In the genomic region with DNA sequence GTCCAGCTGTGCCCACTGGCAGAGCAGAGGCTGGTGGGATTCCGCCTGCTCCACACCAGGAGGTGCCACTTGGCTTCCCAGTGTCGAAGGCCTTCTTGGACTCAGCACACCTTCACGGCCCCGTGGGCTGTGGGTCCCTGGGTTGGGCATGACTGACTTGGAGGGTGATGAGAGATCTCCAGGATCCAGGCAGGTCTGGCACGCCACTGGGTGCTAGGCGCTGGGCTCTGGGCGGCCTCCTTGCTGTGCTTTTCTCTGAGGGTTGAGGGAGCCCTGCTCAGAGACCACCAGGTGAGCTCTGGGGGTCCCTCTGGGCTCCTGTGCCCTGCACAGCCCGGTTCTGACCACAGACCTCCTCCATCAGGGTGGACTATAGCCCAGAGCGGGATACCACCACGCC, we compare ENCODE assay signal across 19 cellular contexts. TPM values are rescaled to one million over a fixed set of nuclear protein-coding genes. Genes with fewer than 3 reads are reported as not detected.
DNase-seq lines count a peak whose midpoint lies in the region; ATAC-seq, FAIRE-seq and TF ChIP-seq lines count a peak whose summit lies in the region.
"Had no signal": no experiment of that assay in that cellular context is flagged by ENCODE, and none has a peak within 500 bp of the region (broad histone marks: within the 10 kb centered on the region; RNA-seq: fewer than 3 reads in every experiment).

No MANE protein-coding gene starts in this region.

- peaks cover 30% of the 10 kb centered on the region for H4K20me1 ChIP-seq in K562 (replicated peaks; ENCODE audit: control insufficient read depth, insufficient read depth, low read length)
- no peaks in the 10 kb centered on the region for H4K20me1 ChIP-seq in OCI-LY7 (ENCODE audit: insufficient read depth, low read length)

- no peak overlapping the region for H3K9ac ChIP-seq in K562 (ENCODE audit: insufficient read depth in 1 of 2, low read depth in 2 of 2, low read length in 2 of 2)

- intact Hi-C loops in left ventricle myocardium inferior (cut with micrococcal nuclease): no loop called here
- intact Hi-C loops in cardiac septum (cut with DNase I): no loop called here
- intact Hi-C loops in K562 (cut with micrococcal nuclease): no loop called here
- intact Hi-C loops in OCI-LY7 (cut with micrococcal nuclease; ENCODE audit: unreplicated experiment): no loop called here

- POLR2A ChIA-PET in K562 (lab: Yijun Ruan, JAX): interaction anchor here (0.7 to 2.3 kb wide), 4 partner anchors 10 to 67 kb away, joined by 3 to 14 read pairs (median 3); no protein-coding TSS in a partner anchor
- POLR2A ChIA-PET in OCI-LY7 (lab: Charles Lee): no interaction called here

- H3K27me3 ChIP-seq in left ventricle myocardium inferior (ENCODE audit: low read depth) (no peaks in the 10 kb centered on the region), H7 (ENCODE audit: control insufficient read depth, insufficient read depth, low read length) (no peaks in the 10 kb centered on the region), K562 (ENCODE audit: control insufficient read depth in 2 of 2, insufficient read depth in 2 of 2, low read length in 2 of 2) (no peaks in the 10 kb centered on the region)

- no peaks in the 10 kb centered on the region for H3K9me2 ChIP-seq in OCI-LY7 (ENCODE audit: insufficient read depth, low read length)

- TF ChIP-seq RAD21 in K562 (CRISPR knock-in tag; conservative IDR thresholded peaks at IDR 0.05 in 1 of 2, IDR thresholded peaks at IDR 0.05 in 1 of 2): no peak

- H2AFZ ChIP-seq in K562 (ENCODE audit: low read depth, low read length) (no peak overlapping the region), OCI-LY7 (ENCODE audit: low read length) (no peak overlapping the region)

- no peak for ATAC-seq in K562

- BruUV-seq in K562 (replicated peaks; lab: Mats Ljungman, UMichigan) (no TSS peak), OCI-LY7 (replicated peaks; lab: Mats Ljungman, UMichigan) (no TSS peak)

- H3K27ac ChIP-seq in left ventricle myocardium inferior (replicated peaks) (peak overlapping the region; percentile 42), K562 (ENCODE audit: extremely low read depth, low read depth, low read length) (no peak overlapping the region), OCI-LY7 (ENCODE audit: low read depth, low read length, poor library complexity, severe bottlenecking) (no peak overlapping the region)
- H3K27ac ChIP-seq: HL-60 had no signal

- in situ Hi-C loops in K562 (cut with MboI): no loop called here

- H3K9me3 ChIP-seq in left ventricle myocardium inferior (replicated peaks): no peaks in the 10 kb centered on the region
- no peaks in the 10 kb centered on the region for H3K9me3 ChIP-seq in K562 (replicated peaks; ENCODE audit: control insufficient read depth, insufficient read depth, low read depth, low read length)
- no peaks in the 10 kb centered on the region for H3K9me3 ChIP-seq in OCI-LY7 (ENCODE audit: low read length)

- CTCF ChIA-PET in K562 (lab: Yijun Ruan, JAX; ENCODE audit: low intra/inter-chr PET ratio) (no interaction called here), OCI-LY7 (lab: Charles Lee; ENCODE audit: unreplicated experiment) (no interaction called here)

- 91% methylated on average over 7 of the region's 10 CpGs for WGBS in K562 (ENCODE audit: insufficient coverage, low coverage, missing lambda C conversion rate)

- TF ChIP-seq POLR2A in K562 (conservative IDR thresholded peaks at IDR 0.05): no peak

- peaks cover 78% of the 10 kb centered on the region for H3K79me2 ChIP-seq in K562 (ENCODE audit: control insufficient read depth, insufficient read depth, low read length)
- no peaks in the 10 kb centered on the region for H3K79me2 ChIP-seq in OCI-LY7 (ENCODE audit: insufficient read depth, low read depth, low read length)

- H3K4me2 ChIP-seq in K562 (ENCODE audit: insufficient read depth, low read length) (no peak overlapping the region), OCI-LY7 (ENCODE audit: low read length) (no peak overlapping the region)

- DNase-seq in left ventricle myocardium inferior (no peak), cardiac septum (ENCODE audit: low spot score) (no peak), H7 (peak; percentile 38), K562 (ENCODE audit: extremely low read depth in 1 of 4, low spot score in 3 of 4) (no peak), NCI-H1694 (lab: John Stamatoyannopoulos, UW) (no peak), OCI-LY7 (ENCODE audit: low spot score) (no peak), ureter (ENCODE audit: low spot score) (no peak)
- DNase-seq: 8988T; AML-193; C1 segment of cervical spinal cord; CD4-positive, alpha-beta T cell; DMS79 treated with DMSO at 0.1 percent for 48 hours; EL; GOT3; HCEC 1CT; KG1 had no signal

- H3K9me1 ChIP-seq in K562 (ENCODE audit: control insufficient read depth, insufficient read depth, low read length): peaks cover 3% of the 10 kb centered on the region

- H3K4me3 ChIP-seq in left ventricle myocardium inferior (no peak overlapping the region), H7 (ENCODE audit: insufficient read depth, low read depth, low read length) (no peak overlapping the region), K562 (no peak overlapping the region), OCI-LY7 (ENCODE audit: low read depth, low read length, poor library complexity, severe bottlenecking) (no peak overlapping the region)

- no peak for TF ChIP-seq EP300 in K562 (IDR thresholded peaks at IDR 0.05; ENCODE audit: low read length)

- H3K4me1 ChIP-seq in left ventricle myocardium inferior (peaks cover 86% of the 10 kb centered on the region), K562 (replicated peaks in 1 of 2; ENCODE audit: control insufficient read depth in 2 of 2, insufficient read depth in 2 of 2, low read length in 2 of 2) (peaks cover 0 to 35% of the 10 kb centered on the region in 2 experiments; a peak in 2 of 5 replicates), OCI-LY7 (ENCODE audit: insufficient read depth, low read length, poor library complexity, severe bottlenecking) (no peaks in the 10 kb centered on the region)

- H3K36me3 ChIP-seq in left ventricle myocardium inferior: no peaks in the 10 kb centered on the region
- H3K36me3 ChIP-seq in H7 (replicated peaks; ENCODE audit: control insufficient read depth, insufficient read depth, low read length): no peaks in the 10 kb centered on the region
- H3K36me3 ChIP-seq in K562 (ENCODE audit: control insufficient read depth, insufficient read depth, low read length): peaks cover 31% of the 10 kb centered on the region; the same call in 2 of the 3 replicates
- H3K36me3 ChIP-seq in OCI-LY7 (ENCODE audit: insufficient read depth, low read length): no peaks in the 10 kb centered on the region

- FAIRE-seq in K562 (lab: Jason Lieb, UNC): no peak
- FAIRE-seq: G401.6, GM12892 had no signal

- no peak for TF ChIP-seq CTCF in left ventricle myocardium inferior (IDR thresholded peaks at IDR 0.05; ENCODE audit: borderline replicate concordance)
- TF ChIP-seq CTCF in K562 (IDR thresholded peaks at IDR 0.05 in 2 of 3, conservative IDR thresholded peaks at IDR 0.05 in 1 of 3; ENCODE audit: insufficient read depth in 2 of 3, low read depth in 1 of 3, low read length in 3 of 3): no peak
- no peak for TF ChIP-seq CTCF in OCI-LY7 (conservative IDR thresholded peaks at IDR 0.05; ENCODE audit: low read length)

RNA-seq across cellular contexts. Expression of gene LRP5, which starts 12.3 kb away (rescaled TPM):
- total RNA-seq in left ventricle myocardium inferior (54.7 TPM), cardiac septum (38.6 TPM), K562 (2014; rRNA removed) (14.9 and 23.8 TPM in 2 replicates), K562 (2014; rRNA removed; fragmentation: Illumina TruSeq; extraction: Trizol) (2.1 and 3.1 TPM in 2 replicates), K562 (2015; rRNA removed; fragmentation: Illumina TruSeq; extraction: Trizol) (13.6 and 15.3 TPM in 2 replicates), K562 (2021) (43.1 and 44.2 TPM in 2 replicates), OCI-LY7 (2022) (0.26 TPM in 1 of 2 replicates, not detected in the other), ureter (82.4 TPM)
- 28.3 and 28.6 TPM in 2 replicates for total RNA-seq in H7 (2014; rRNA removed; shearing (Covaris generic))
- 28.3 and 69.8 TPM in 2 replicates for total RNA-seq in K562 (2011; cell fraction: chromatin; rRNA removed; ENCODE audit: low replicate concordance)
- 63.7 and 66.6 TPM in 2 replicates for total RNA-seq in K562 (2011; cell fraction: nucleolus; rRNA removed)
- total RNA-seq in K562 (2011; cell fraction: nucleoplasm; rRNA removed): 37.9 and 42.2 TPM in 2 replicates
- polyA plus RNA-seq in K562 (2011; rRNA removed) (5.1 and 11.0 TPM in 2 replicates), K562 (2014; fragmentation: Illumina TruSeq; extraction: Trizol) (13.5 and 28.2 TPM in 2 replicates), K562 (2014; fragmentation: Nextera tagmentation; extraction: Ambion mirVana) (under 1 TPM; 0.48 to 0.63 TPM), K562 (2014; rRNA removed) (16.1 and 17.6 TPM in 2 replicates)
- 9.1 and 15.7 TPM in 2 replicates for polyA plus RNA-seq in K562 (2011; cell fraction: cytosol; rRNA removed)
- polyA plus RNA-seq in K562 (2011; cell fraction: nucleus; rRNA removed): 16.9 and 36.4 TPM in 2 replicates
- 24.9 and 36.3 TPM in 2 replicates for polyA plus RNA-seq in K562 (2012)
- polyA minus RNA-seq in K562 (2011; rRNA and poly(A)+ RNA removed): 7.7 and 11.3 TPM in 2 replicates
- polyA minus RNA-seq in K562 (2011; cell fraction: cytosol; rRNA and poly(A)+ RNA removed): 21.3 and 34.5 TPM in 2 replicates
- polyA minus RNA-seq in K562 (2011; cell fraction: nucleus; rRNA and poly(A)+ RNA removed): 24.4 and 27.9 TPM in 2 replicates
- 0.59 and 0.60 TPM in 2 replicates for total RNA-seq in OCI-LY7 (2014; rRNA removed; shearing (Covaris generic))

RNA-seq across cellular contexts. Expression of gene C11orf24, which starts 52.9 kb away (rescaled TPM):
- total RNA-seq in left ventricle myocardium inferior (28.6 TPM), cardiac septum (45.2 TPM), K562 (2014; rRNA removed) (50.5 and 57.6 TPM in 2 replicates), K562 (2014; rRNA removed; fragmentation: Illumina TruSeq; extraction: Trizol) (30.2 and 30.8 TPM in 2 replicates), K562 (2015; rRNA removed; fragmentation: Illumina TruSeq; extraction: Trizol) (31.7 and 32.5 TPM in 2 replicates), K562 (2021) (64.9 and 66.0 TPM in 2 replicates), OCI-LY7 (2022) (94.1 and 114 TPM in 2 replicates), ureter (37.1 TPM)
- 38.4 and 47.0 TPM in 2 replicates for total RNA-seq in H7 (2014; rRNA removed; shearing (Covaris generic))
- 53.7 and 91.3 TPM in 2 replicates for total RNA-seq in K562 (2011; cell fraction: chromatin; rRNA removed; ENCODE audit: low replicate concordance)
- 78.4 and 79.7 TPM in 2 replicates for total RNA-seq in K562 (2011; cell fraction: nucleolus; rRNA removed)
- 73.5 and 93.0 TPM in 2 replicates for total RNA-seq in K562 (2011; cell fraction: nucleoplasm; rRNA removed)
- polyA plus RNA-seq in K562 (2011; rRNA removed) (23.6 and 34.9 TPM in 2 replicates), K562 (2014; fragmentation: Illumina TruSeq; extraction: Trizol) (47.0 and 49.5 TPM in 2 replicates), K562 (2014; fragmentation: Nextera tagmentation; extraction: Ambion mirVana) (1 to 10 TPM; 2.0 to 4.4 TPM), K562 (2014; rRNA removed) (52.5 and 65.2 TPM in 2 replicates)
- 42.1 and 76.0 TPM in 2 replicates for polyA plus RNA-seq in K562 (2011; cell fraction: cytosol; rRNA removed)
- 53.0 and 81.1 TPM in 2 replicates for polyA plus RNA-seq in K562 (2011; cell fraction: nucleus; rRNA removed)
- polyA plus RNA-seq in K562 (2012): 38.0 and 127 TPM in 2 replicates
- polyA minus RNA-seq in K562 (2011; rRNA and poly(A)+ RNA removed): 22.4 and 23.0 TPM in 2 replicates
- 27.9 and 31.7 TPM in 2 replicates for polyA minus RNA-seq in K562 (2011; cell fraction: cytosol; rRNA and poly(A)+ RNA removed)
- polyA minus RNA-seq in K562 (2011; cell fraction: nucleus; rRNA and poly(A)+ RNA removed): 25.2 and 34.9 TPM in 2 replicates
- total RNA-seq in OCI-LY7 (2014; rRNA removed; shearing (Covaris generic)): 53.9 and 81.1 TPM in 2 replicates
